In genomic region chr1:151243683-151244216, GRCh38 we compare ENCODE assay signal across 20 cellular contexts.
"Had no signal": no experiment of that assay in that cellular context is flagged by ENCODE, and none has a peak within 500 bp of the region (broad histone marks: within the 10 kb centered on the region; RNA-seq: fewer than 3 reads in every experiment).

No MANE protein-coding gene starts in this region.

- H3K4me1 Mint-ChIP-seq: activated CD4-positive, alpha-beta memory T cell treated with anti-CD3 and anti-CD28 coated beads, Interleukin-2, amount 10 ng/mL, durations not matched to agents 7 days and 5 days; activated CD4-positive, alpha-beta T cell treated with anti-CD3 and anti-CD28 coated beads, Interleukin-2, amount 10 ng/mL, durations not matched to agents 24 days and 14 days; activated T-helper 17 cell treated with anti-CD3 and anti-CD28 coated beads, Interleukin-2, amount 50 U/mL, for 72 hours; natural killer cell had no signal

- H3K27ac Mint-ChIP-seq: activated CD4-positive, alpha-beta memory T cell treated with anti-CD3 and anti-CD28 coated beads, Interleukin-2, amount 10 ng/mL, durations not matched to agents 7 days and 5 days; activated CD4-positive, alpha-beta T cell treated with anti-CD3 and anti-CD28 coated beads, Interleukin-2, amount 10 ng/mL, durations not matched to agents 24 days and 14 days; activated T-helper 17 cell treated with anti-CD3 and anti-CD28 coated beads, Interleukin-2, amount 50 U/mL, for 72 hours; natural killer cell had no signal

- DNase-seq: activated CD4-positive, alpha-beta memory T cell treated with anti-CD3 and anti-CD28 coated beads, Interleukin-2, amount 10 ng/mL, durations not matched to agents 7 days and 5 days; activated CD4-positive, alpha-beta T cell treated with anti-CD3 and anti-CD28 coated beads, Interleukin-2, amount 10 ng/mL, durations not matched to agents 24 days and 14 days; body of pancreas; dermis blood vessel endothelial cell; effector CD8-positive, alpha-beta T cell; erythroblast; foreskin keratinocyte; hippocampal formation; kidney glomerular epithelial cell; left ventricle myocardium inferior; mammary epithelial cell; midbrain; natural killer cell; right cardiac atrium; stimulated activated CD4-positive, alpha-beta T cell treated with anti-CD3 and anti-CD28 coated beads, Interleukin-4, amount 100 ng/mL, for 24 hours; stomach had no signal

- H3K27me3 Mint-ChIP-seq: activated CD4-positive, alpha-beta memory T cell treated with anti-CD3 and anti-CD28 coated beads, Interleukin-2, amount 10 ng/mL, durations not matched to agents 7 days and 5 days; activated CD4-positive, alpha-beta T cell treated with anti-CD3 and anti-CD28 coated beads, Interleukin-2, amount 10 ng/mL, durations not matched to agents 24 days and 14 days; activated T-helper 17 cell treated with anti-CD3 and anti-CD28 coated beads, Interleukin-2, amount 50 U/mL, for 72 hours had no signal

- H3K4me1 ChIP-seq: body of pancreas, foreskin keratinocyte, left ventricle myocardium inferior, stomach, suprapubic skin, tibial nerve had no signal

- H3K4me3 ChIP-seq: body of pancreas, left ventricle myocardium inferior, stomach, suprapubic skin, tibial nerve had no signal

- H3K9me3 Mint-ChIP-seq: activated CD4-positive, alpha-beta memory T cell treated with anti-CD3 and anti-CD28 coated beads, Interleukin-2, amount 10 ng/mL, durations not matched to agents 7 days and 5 days; activated CD4-positive, alpha-beta T cell treated with anti-CD3 and anti-CD28 coated beads, Interleukin-2, amount 10 ng/mL, durations not matched to agents 24 days and 14 days; activated T-helper 17 cell treated with anti-CD3 and anti-CD28 coated beads, Interleukin-2, amount 50 U/mL, for 72 hours; natural killer cell had no signal

- ATAC-seq: activated CD4-positive, CD25-positive, alpha-beta regulatory T cell treated with anti-CD3 and anti-CD28 coated beads, Interleukin-2, amount 50 U/mL, for 24 hours; activated T-helper 17 cell treated with anti-CD3 and anti-CD28 coated beads, Interleukin-2, amount 50 U/mL, for 72 hours; body of pancreas; foreskin keratinocyte; natural killer cell; right cardiac atrium had no signal

- H3K9me3 ChIP-seq: body of pancreas, left ventricle myocardium inferior, stomach, suprapubic skin, tibial nerve had no signal

- H3K4me3 Mint-ChIP-seq: activated CD4-positive, alpha-beta memory T cell treated with anti-CD3 and anti-CD28 coated beads, Interleukin-2, amount 10 ng/mL, durations not matched to agents 7 days and 5 days; activated CD4-positive, alpha-beta T cell treated with anti-CD3 and anti-CD28 coated beads, Interleukin-2, amount 10 ng/mL, durations not matched to agents 24 days and 14 days; activated T-helper 17 cell treated with anti-CD3 and anti-CD28 coated beads, Interleukin-2, amount 50 U/mL, for 72 hours; natural killer cell had no signal

- H3K27ac ChIP-seq: body of pancreas, foreskin keratinocyte, left ventricle myocardium inferior, stomach, suprapubic skin, tibial nerve had no signal
